11 cellular contexts compared by ENCODE assay signal in the genomic region with DNA sequence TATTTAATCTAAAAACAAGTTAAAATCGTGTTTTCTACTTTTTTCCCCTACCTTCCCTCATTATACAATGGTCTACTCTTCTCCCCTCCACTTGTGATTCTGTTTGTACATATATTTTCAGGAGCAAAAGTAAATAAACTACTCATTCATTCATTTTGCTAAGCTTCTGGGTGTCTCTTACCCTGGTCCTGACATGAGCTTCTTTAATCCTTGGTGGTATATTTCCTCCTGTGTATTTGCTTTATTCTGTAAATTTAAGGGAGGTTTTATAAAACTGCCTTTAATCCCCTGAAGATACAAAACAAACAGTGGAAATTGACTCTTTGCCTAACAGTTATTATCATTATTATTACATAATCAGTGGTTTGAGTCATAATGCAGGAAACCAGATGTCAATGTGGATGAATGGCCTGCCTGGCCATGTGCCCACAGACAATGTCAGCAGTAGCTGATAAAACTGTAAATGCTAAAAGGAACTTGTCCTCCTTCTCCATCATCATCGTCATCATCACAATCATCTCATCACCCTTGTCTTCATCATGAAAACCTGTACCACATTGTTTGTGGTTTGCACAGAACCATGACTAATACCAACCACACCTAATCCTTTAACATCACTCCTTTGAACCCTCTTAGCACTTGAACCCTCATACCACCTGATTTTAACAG.
A peak's percentile ranks its signal among the peaks of the same experiment; 100 is the strongest.
DNase-seq lines count a peak whose midpoint lies in the region; ATAC-seq and TF ChIP-seq lines count a peak whose summit lies in the region.
"Had no signal": no experiment of that assay in that cellular context is flagged by ENCODE, and none has a peak within 500 bp of the region (broad histone marks: within the 10 kb centered on the region; RNA-seq: fewer than 3 reads in every experiment).

No MANE protein-coding gene starts in this region.

- ATAC-seq in body of pancreas, result peak; percentile 33
- ATAC-seq in naive thymus-derived CD4-positive, alpha-beta T cell, result peak; percentile 53
- no peak for ATAC-seq in HG02884 (IDR thresholded peaks at IDR 0.05; ENCODE audit: unreplicated experiment)
- no peak for ATAC-seq in T-helper 17 cell
- ATAC-seq in HG03520 (IDR thresholded peaks at IDR 0.05; ENCODE audit: unreplicated experiment), result no peak
- ATAC-seq: right lobe of liver, upper lobe of right lung had no signal

- H3K9me3 ChIP-seq in body of pancreas, result no peaks in the 10 kb centered on the region
- H3K9me3 ChIP-seq in naive thymus-derived CD4-positive, alpha-beta T cell (ENCODE audit: control insufficient read depth in 2 of 3, low read length in 3 of 3), result no peaks in the 10 kb centered on the region
- no peaks in the 10 kb centered on the region for H3K9me3 ChIP-seq in T-helper 17 cell (ENCODE audit: control insufficient read depth, low read length, poor library complexity, severe bottlenecking)
- H3K9me3 ChIP-seq: right lobe of liver, upper lobe of right lung had no signal

- CTCF ChIA-PET in naive thymus-derived CD4-positive, alpha-beta T cell (lab: Charles Lee), result no interaction called here

- H3K27me3 Mint-ChIP-seq in naive thymus-derived CD4-positive, alpha-beta T cell, result no peaks in the 10 kb centered on the region
- H3K27me3 Mint-ChIP-seq in T-helper 17 cell, result no peaks in the 10 kb centered on the region
- peaks cover 2% of the 10 kb centered on the region for H3K27me3 Mint-ChIP-seq in glutamatergic neuron (ENCODE audit: unreplicated experiment)

- 59 to 63% methylated on average over 2 of the region's 2 CpGs for WGBS in body of pancreas, 2 donors

- no peak for TF ChIP-seq CTCF in body of pancreas (IDR thresholded peaks at IDR 0.05)
- TF ChIP-seq CTCF in glutamatergic neuron (IDR thresholded peaks at IDR 0.05; ENCODE audit: partially characterized antibody, unreplicated experiment), result no peak

- no peaks in the 10 kb centered on the region for H3K36me3 ChIP-seq in body of pancreas (replicated peaks in 1 of 2; ENCODE audit: insufficient read depth in 1 of 2, low read depth in 2 of 2)
- no peaks in the 10 kb centered on the region for H3K36me3 ChIP-seq in naive thymus-derived CD4-positive, alpha-beta T cell (ENCODE audit: control insufficient read depth in 2 of 3, insufficient read depth in 3 of 3, low read length in 3 of 3)
- H3K36me3 ChIP-seq: right lobe of liver, upper lobe of right lung had no signal

- no peaks in the 10 kb centered on the region for H3K27me3 ChIP-seq in body of pancreas
- no peaks in the 10 kb centered on the region for H3K27me3 ChIP-seq in naive thymus-derived CD4-positive, alpha-beta T cell (ENCODE audit: control insufficient read depth in 2 of 2, insufficient read depth in 2 of 2, low read length in 2 of 2)
- H3K27me3 ChIP-seq: right lobe of liver, upper lobe of right lung had no signal

- no peak overlapping the region for H3K27ac Mint-ChIP-seq in naive thymus-derived CD4-positive, alpha-beta T cell
- H3K27ac Mint-ChIP-seq in T-helper 17 cell (no peak overlapping the region), glutamatergic neuron (ENCODE audit: unreplicated experiment) (no peak overlapping the region)

- TF ChIP-seq POLR2A in body of pancreas (IDR thresholded peaks at IDR 0.05), result no peak

- POLR2A ChIA-PET in naive thymus-derived CD4-positive, alpha-beta T cell (lab: Charles Lee), result no interaction called here

- DNase-seq in Daoy (ENCODE audit: low read depth) (peak; percentile 72), NCI-H1930 (lab: John Stamatoyannopoulos, UW) (peak; percentile 32 to 43), body of pancreas (peak; percentile 42 to 71 (median 56)), T-helper 17 cell (no peak), glutamatergic neuron (no peak)
- DNase-seq in naive thymus-derived CD4-positive, alpha-beta T cell, result no peak
- DNase-seq: upper lobe of right lung had no signal

- H3K4me3 Mint-ChIP-seq in naive thymus-derived CD4-positive, alpha-beta T cell, result no peak overlapping the region
- H3K4me3 Mint-ChIP-seq in T-helper 17 cell (no peak overlapping the region), glutamatergic neuron (ENCODE audit: unreplicated experiment) (no peak overlapping the region)

- peaks cover 4% of the 10 kb centered on the region for H3K4me1 ChIP-seq in body of pancreas
- no peaks in the 10 kb centered on the region for H3K4me1 ChIP-seq in naive thymus-derived CD4-positive, alpha-beta T cell (ENCODE audit: control insufficient read depth in 2 of 2, insufficient read depth in 2 of 2, low read length in 2 of 2)
- H3K4me1 ChIP-seq: right lobe of liver, upper lobe of right lung had no signal

- no peak overlapping the region for H3K27ac ChIP-seq in body of pancreas
- no peak overlapping the region for H3K27ac ChIP-seq in naive thymus-derived CD4-positive, alpha-beta T cell (ENCODE audit: low read depth, low read length)
- H3K27ac ChIP-seq: HL-60, right lobe of liver, upper lobe of right lung had no signal

- H3K36me3 Mint-ChIP-seq in naive thymus-derived CD4-positive, alpha-beta T cell, result no peaks in the 10 kb centered on the region
- H3K36me3 Mint-ChIP-seq in T-helper 17 cell (ENCODE audit: low read depth) (no peaks in the 10 kb centered on the region), glutamatergic neuron (ENCODE audit: unreplicated experiment) (no peaks in the 10 kb centered on the region)

- H3K4me3 ChIP-seq in body of pancreas, result no peak overlapping the region
- H3K4me3 ChIP-seq in naive thymus-derived CD4-positive, alpha-beta T cell (ENCODE audit: low read length), result no peak overlapping the region
- H3K4me3 ChIP-seq: right lobe of liver, upper lobe of right lung had no signal

- peaks cover 0 to 4% (median 0%) of the 10 kb centered on the region in 11 donors for H3K9me3 Mint-ChIP-seq in naive thymus-derived CD4-positive, alpha-beta T cell
- H3K9me3 Mint-ChIP-seq in glutamatergic neuron (ENCODE audit: unreplicated experiment), result peaks cover 3% of the 10 kb centered on the region

- H3K4me1 Mint-ChIP-seq in naive thymus-derived CD4-positive, alpha-beta T cell, result no peaks in the 10 kb centered on the region
- no peaks in the 10 kb centered on the region for H3K4me1 Mint-ChIP-seq in T-helper 17 cell
- no peaks in the 10 kb centered on the region for H3K4me1 Mint-ChIP-seq in glutamatergic neuron (ENCODE audit: low read depth, unreplicated experiment)

- intact Hi-C loops in body of pancreas (cut with DNase I), result no loop called here
- intact Hi-C loops in naive thymus-derived CD4-positive, alpha-beta T cell (cut with micrococcal nuclease), result no loop called here

Comparison
In these comparisons a context has a peak if more than half of its experiments do, and no peak if none do; other contexts are left out.
1. DNase-seq: peak in Daoy (single experiment), NCI-H1930 (2 of 2) and body of pancreas (4 of 4); none in naive thymus-derived CD4-positive, alpha-beta T cell (0 of 9), T-helper 17 cell (0 of 3) and glutamatergic neuron (single experiment).
2. ATAC-seq: peak in body of pancreas (single experiment) and naive thymus-derived CD4-positive, alpha-beta T cell (single experiment); none in HG02884 (single experiment), T-helper 17 cell (single experiment) and HG03520 (single experiment).